In genomic region chrX:103797691-103798090, GRCh38 we compare ENCODE assay signal across 1 cellular context.
A peak's percentile ranks its signal among the peaks of the same experiment; 100 is the strongest.
TF ChIP-seq lines count a peak whose summit lies in the region.

No MANE protein-coding gene starts in this region.

TF ChIP-seq in IMR-90, 13 proteins besides CTCF, POLR2A, EP300 and RAD21:
- TF ChIP-seq CEBPB (IDR thresholded peaks at IDR 0.05; ENCODE audit: low read depth, low read length) (peak; percentile 81), FOS (IDR thresholded peaks at IDR 0.05; ENCODE audit: low read depth, low read length) (no peak)
